In the genomic region with DNA sequence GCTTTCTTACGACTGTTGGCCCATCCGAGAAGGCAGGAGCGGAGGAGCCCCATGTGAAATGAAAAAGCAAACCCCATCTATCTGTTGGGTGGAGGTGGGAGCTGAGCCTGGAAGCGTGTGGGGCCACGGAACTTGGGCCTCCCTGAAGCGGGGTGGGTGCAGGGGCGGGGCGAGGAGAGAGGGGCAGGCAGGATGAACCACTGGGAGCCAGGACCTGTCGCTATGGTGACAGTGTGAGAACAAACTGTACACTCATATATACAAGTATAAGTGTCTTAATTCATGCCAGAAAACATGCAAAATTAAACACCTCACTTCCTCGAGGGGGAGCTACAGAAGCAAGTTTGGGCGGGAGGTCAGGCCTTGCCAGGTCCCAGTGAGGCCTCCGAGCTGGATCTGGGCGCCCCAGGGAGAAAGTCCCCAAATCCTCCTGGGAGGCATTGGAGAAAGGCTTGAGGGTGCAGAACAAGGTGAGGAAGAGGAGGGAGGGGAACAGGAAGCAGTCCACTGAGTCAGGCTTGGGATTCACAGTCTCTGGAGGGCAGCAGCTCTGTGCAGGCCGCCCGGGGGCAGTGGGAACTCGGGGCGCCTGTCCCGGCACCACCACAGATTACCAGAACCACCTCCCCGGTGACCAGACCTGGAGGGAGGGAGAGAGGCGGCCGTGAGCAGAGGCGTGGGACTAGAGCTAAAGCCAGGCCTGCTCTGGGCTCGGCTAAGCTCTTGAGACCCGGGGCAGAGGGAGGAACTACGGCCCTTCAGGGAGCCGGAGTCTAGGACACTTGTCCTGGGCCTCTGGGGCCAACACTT, we compare ENCODE assay signal across 9 cellular contexts. TPM values are rescaled to one million over a fixed set of nuclear protein-coding genes. Genes with fewer than 3 reads are reported as not detected.
DNase-seq lines count a peak whose midpoint lies in the region; ATAC-seq and TF ChIP-seq lines count a peak whose summit lies in the region.
"Had no signal": no experiment of that assay in that cellular context is flagged by ENCODE, and none has a peak within 500 bp of the region (broad histone marks: within the 10 kb centered on the region; RNA-seq: fewer than 3 reads in every experiment).

No MANE protein-coding gene starts in this region.

- peak; percentile 76 for ATAC-seq in sciatic nerve
- ATAC-seq in HG02870 (IDR thresholded peaks at IDR 0.05; ENCODE audit: unreplicated experiment), result no peak

- peak overlapping the region; percentile 25 to 89 (median 70) for H3K27ac ChIP-seq in Peyer's patch

- in situ Hi-C loops in GM13976 (cut with MboI; ENCODE audit: low sequenced_read_pairs, unreplicated experiment), result no loop called here

- TF ChIP-seq POLR2A in Peyer's patch (IDR thresholded peaks at IDR 0.05) (no peak), erythroblast (IDR thresholded peaks at IDR 0.05; ENCODE audit: low read length) (no peak)

- H3K9me3 ChIP-seq in Peyer's patch, result no peaks in the 10 kb centered on the region

- no peaks in the 10 kb centered on the region for H3K36me3 ChIP-seq in Peyer's patch

- H3K4me3 ChIP-seq in Peyer's patch (peak overlapping the region in 1 of 4 donors; percentile 0), fibroblast of villous mesenchyme (ENCODE audit: low read depth, low read length) (no peak overlapping the region)

- DNase-seq in GM13976 (ENCODE audit: low spot score) (peak; percentile 74), Peyer's patch (peak in 1 of 3 donors; percentile 61), fibroblast of villous mesenchyme (ENCODE audit: low read depth) (peak; percentile 81), sciatic nerve (ENCODE audit: low spot score) (no peak), foreskin melanocyte (no peak), cerebellar cortex (ENCODE audit: low spot score) (no peak), erythroblast (lab: John Stamatoyannopoulos, UW) (no peak)
- DNase-seq: NCI-H187 had no signal

- no peaks in the 10 kb centered on the region for H3K27me3 ChIP-seq in Peyer's patch

- TF ChIP-seq CTCF in GM13976 (IDR thresholded peaks at IDR 0.05; ENCODE audit: borderline replicate concordance, control extremely low read depth, extremely low read depth, insufficient read depth, missing control alignments) (peak; percentile 14), Peyer's patch (IDR thresholded peaks at IDR 0.05) (peak in 3 of 6 experiments; percentile 2 to 13 (median 12)), fibroblast of villous mesenchyme (IDR thresholded peaks at IDR 0.05; ENCODE audit: insufficient read depth, low read depth, low read length) (peak; percentile 44)

- peaks cover 0 to 21% (median 0%) of the 10 kb centered on the region in 4 donors for H3K4me1 ChIP-seq in Peyer's patch

- intact Hi-C loops in sciatic nerve (cut with DNase I), result no loop called here

RNA-seq across cellular contexts. Expression of a gene that starts 34.8 kb away (rescaled TPM):
- total RNA-seq in Peyer's patch, result 1 to 10 TPM in 2 of 4 donors, under 1 TPM in 2; 0.70 to 8.3 (median 2.3) TPM
- under 0.01 TPM in 1 of 2 replicates, not detected in the other for total RNA-seq in fibroblast of villous mesenchyme
- 14.2 TPM for total RNA-seq in sciatic nerve

Comparison
In these comparisons a context has a peak if more than half of its experiments do, and no peak if none do; other contexts are left out.
1. DNase-seq: peak in GM13976 (single experiment) and fibroblast of villous mesenchyme (single experiment); none in sciatic nerve (single experiment), foreskin melanocyte (single experiment), cerebellar cortex (single experiment) and erythroblast (0 of 2).